Comparison of ENCODE assay signal across 22 cellular contexts in genomic region chr6:51057296-51057695, GRCh38.
"Had no signal": no experiment of that assay in that cellular context is flagged by ENCODE, and none has a peak within 500 bp of the region (broad histone marks: within the 10 kb centered on the region; RNA-seq: fewer than 3 reads in every experiment).

No MANE protein-coding gene starts in this region.

- H3K4me3 ChIP-seq: dorsolateral prefrontal cortex, esophagus squamous epithelium, left lung, prostate gland, right atrium auricular region, spleen, suprapubic skin, transverse colon, upper lobe of right lung, uterus had no signal

- H3K36me3 Mint-ChIP-seq: immature natural killer cell; naive thymus-derived CD8-positive, alpha-beta T cell; stimulated activated naive B cell treated with anti-CD40 and anti-IgM and Interleukin-4, amounts not matched to agents 10 μg/mL and 1 μg/mL and 100 μg/mL, for 72 hours had no signal

- H3K27ac ChIP-seq: dorsolateral prefrontal cortex, esophagus squamous epithelium, left lung, prostate gland, right atrium auricular region, spleen, suprapubic skin, transverse colon, upper lobe of right lung, uterus had no signal

- H3K27ac Mint-ChIP-seq: immature natural killer cell; naive thymus-derived CD8-positive, alpha-beta T cell; nephron progenitor cell; stimulated activated naive B cell treated with anti-CD40 and anti-IgM and Interleukin-4, amounts not matched to agents 10 μg/mL and 1 μg/mL and 100 μg/mL, for 72 hours; stimulated activated naive CD8-positive, alpha-beta T cell treated with anti-CD3 and anti-CD28 coated beads, Interleukin-15, Interleukin-2, amounts not matched to agents 100 ng/mL and 50 ng/mL, for 24 hours had no signal

- H3K27me3 ChIP-seq: esophagus squamous epithelium, left lung, right atrium auricular region, spleen, suprapubic skin, transverse colon, upper lobe of right lung, uterus had no signal

- H3K4me3 Mint-ChIP-seq: immature natural killer cell; naive thymus-derived CD8-positive, alpha-beta T cell; nephron progenitor cell; stimulated activated naive B cell treated with anti-CD40 and anti-IgM and Interleukin-4, amounts not matched to agents 10 μg/mL and 1 μg/mL and 100 μg/mL, for 72 hours; stimulated activated naive CD8-positive, alpha-beta T cell treated with anti-CD3 and anti-CD28 coated beads, Interleukin-15, Interleukin-2, amounts not matched to agents 100 ng/mL and 50 ng/mL, for 24 hours had no signal

- H3K4me1 ChIP-seq: esophagus squamous epithelium, left lung, prostate gland, right atrium auricular region, spleen, suprapubic skin, transverse colon, upper lobe of right lung, uterus had no signal

- DNase-seq: cerebellar nuclear complex; dorsolateral prefrontal cortex; effector CD4-positive, alpha-beta T cell; erythroblast; esophagus squamous epithelium; hypothalamus; immature natural killer cell; left cardiac atrium; left lung; naive thymus-derived CD8-positive, alpha-beta T cell; nephron progenitor cell; nucleus accumbens; spleen; stimulated activated CD4-positive, alpha-beta T cell treated with anti-CD3 and anti-CD28 coated beads, Interleukin-2, amount 100 ng/mL, for 48 hours; stimulated activated naive B cell treated with anti-CD40 and anti-IgM and Interleukin-4, amounts not matched to agents 10 μg/mL and 1 μg/mL and 100 μg/mL, for 72 hours; transverse colon; upper lobe of right lung; uterus had no signal

- H3K36me3 ChIP-seq: esophagus squamous epithelium, left lung, prostate gland, right atrium auricular region, spleen, suprapubic skin, transverse colon, upper lobe of right lung, uterus had no signal

- H3K27me3 Mint-ChIP-seq: naive thymus-derived CD8-positive, alpha-beta T cell; stimulated activated naive B cell treated with anti-CD40 and anti-IgM and Interleukin-4, amounts not matched to agents 10 μg/mL and 1 μg/mL and 100 μg/mL, for 72 hours; stimulated activated naive CD8-positive, alpha-beta T cell treated with anti-CD3 and anti-CD28 coated beads, Interleukin-15, Interleukin-2, amounts not matched to agents 100 ng/mL and 50 ng/mL, for 24 hours had no signal

- H3K9me3 ChIP-seq: prostate gland, suprapubic skin, transverse colon, upper lobe of right lung, uterus had no signal

- H3K4me1 Mint-ChIP-seq: immature natural killer cell; naive thymus-derived CD8-positive, alpha-beta T cell; nephron progenitor cell; stimulated activated naive B cell treated with anti-CD40 and anti-IgM and Interleukin-4, amounts not matched to agents 10 μg/mL and 1 μg/mL and 100 μg/mL, for 72 hours had no signal
